34 cellular contexts compared by ENCODE assay signal in the genomic region with DNA sequence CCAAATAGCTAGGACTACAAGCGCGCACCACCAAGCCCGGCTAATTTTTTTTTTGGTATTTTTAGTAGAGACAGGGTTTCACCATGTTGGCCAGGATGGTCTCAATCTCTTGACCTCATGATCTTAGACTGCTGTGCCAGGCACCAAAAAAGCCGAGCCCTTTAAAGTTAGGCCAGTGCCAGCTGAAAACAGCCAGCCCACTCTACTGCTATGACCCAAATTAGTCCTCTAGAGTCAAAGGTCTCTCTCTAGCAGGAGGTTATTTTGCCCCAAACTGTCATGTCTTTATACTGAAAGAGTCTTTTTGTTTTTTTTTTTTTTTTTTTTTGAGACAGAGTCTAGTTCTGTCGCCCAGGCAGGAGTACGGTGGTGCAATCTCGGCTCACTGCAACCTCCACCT.
"Had no signal": no experiment of that assay in that cellular context is flagged by ENCODE, and none has a peak within 500 bp of the region (broad histone marks: within the 10 kb centered on the region; RNA-seq: fewer than 3 reads in every experiment).

No MANE protein-coding gene starts in this region.

- H3K9ac ChIP-seq: KMS-11 had no signal

- H3K4me3 ChIP-seq: MG63 had no signal

- H3K27ac ChIP-seq: KMS-11 had no signal

- H3K27me3 ChIP-seq: MG63 had no signal

- DNase-seq: Karpas-422, Kasumi-1, MG63, MM.1S, MV-4-11, NCI-H1048, NCI-H1092, NCI-H1092 treated with DMSO at 0.1 percent for 48 hours, NCI-H1105, NCI-H1105 treated with DMSO at 0.1 percent for 48 hours, NCI-H1417, NCI-H1417 treated with DMSO at 0.1 percent for 48 hours, NCI-H1436, NCI-H1436 treated with DMSO at 0.1 percent for 48 hours, NCI-H146, NCI-H1694, NCI-H1694 treated with DMSO at 0.1 percent for 48 hours, NCI-H187, NCI-H187 treated with DMSO at 0.1 percent for 48 hours, NCI-H1930, NCI-H2029, NCI-H2029 treated with DMSO at 0.1 percent for 48 hours, NCI-H2081, NCI-H2081 treated with DMSO at 0.1 percent for 48 hours, NCI-H2107, NCI-H2171, NCI-H2171 treated with DMSO at 0.1 percent for 48 hours, NCI-H2227 treated with DMSO at 0.1 percent for 48 hours, NCI-H226, NCI-H345, NCI-H446, NCI-H446 treated with DMSO at 0.1 percent for 48 hours, NCI-H510A had no signal

- H3K9me3 ChIP-seq: MG63 had no signal

- H3K4me2 ChIP-seq: KMS-11 had no signal
